Comparison of ENCODE assay signal across 25 cellular contexts in genomic region chr12:85440273-85440672, GRCh38.
"Had no signal": no experiment of that assay in that cellular context is flagged by ENCODE, and none has a peak within 500 bp of the region (broad histone marks: within the 10 kb centered on the region; RNA-seq: fewer than 3 reads in every experiment).

No MANE protein-coding gene starts in this region.

- H3K27me3 ChIP-seq: neutrophil, ovary, thyroid gland had no signal

- H3K36me3 Mint-ChIP-seq: activated naive CD8-positive, alpha-beta T cell treated with anti-CD3 and anti-CD28 coated beads, Interleukin-2, amount 10 ng/mL, durations not matched to agents 7 days and 5 days had no signal

- H3K27ac ChIP-seq: foreskin keratinocyte, left ventricle myocardium inferior, neutrophil, ovary, psoas muscle, thyroid gland had no signal

- H3K9me3 ChIP-seq: neutrophil, ovary, psoas muscle, thyroid gland had no signal

- H3K4me1 Mint-ChIP-seq: activated naive CD8-positive, alpha-beta T cell treated with anti-CD3 and anti-CD28 coated beads, Interleukin-2, amount 10 ng/mL, durations not matched to agents 7 days and 5 days had no signal

- H3K27me3 Mint-ChIP-seq: activated naive CD8-positive, alpha-beta T cell treated with anti-CD3 and anti-CD28 coated beads, Interleukin-2, amount 10 ng/mL, durations not matched to agents 7 days and 5 days had no signal

- H3K4me3 Mint-ChIP-seq: activated naive CD4-positive, alpha-beta T cell treated with anti-CD3 and anti-CD28 coated beads for 36 hours; activated naive CD8-positive, alpha-beta T cell treated with anti-CD3 and anti-CD28 coated beads, Interleukin-2, amount 10 ng/mL, durations not matched to agents 7 days and 5 days; activated T-cell treated with anti-CD3 and anti-CD28 coated beads, Interleukin-2, amount 50 U/mL, for 4 hours; nephron; T-helper 1 cell treated with Interleukin-12 subunit alpha and Interleukin-12 subunit beta and Interleukin-4 antibody, amounts not matched to agents 30 μg/mL and 1 μg/mL, for 36 hours had no signal

- H3K9me3 Mint-ChIP-seq: activated naive CD4-positive, alpha-beta T cell treated with anti-CD3 and anti-CD28 coated beads for 36 hours; activated naive CD8-positive, alpha-beta T cell treated with anti-CD3 and anti-CD28 coated beads, Interleukin-2, amount 10 ng/mL, durations not matched to agents 7 days and 5 days; T-helper 1 cell treated with Interleukin-12 subunit alpha and Interleukin-12 subunit beta and Interleukin-4 antibody, amounts not matched to agents 30 μg/mL and 1 μg/mL, for 36 hours had no signal

- FAIRE-seq: endometrium, kidney, urothelium cell line had no signal

- H3K4me1 ChIP-seq: foreskin keratinocyte, left ventricle myocardium inferior, psoas muscle, thyroid gland had no signal

- H3K4me3 ChIP-seq: left ventricle myocardium inferior, ovary, psoas muscle, thyroid gland had no signal

- DNase-seq: activated CD4-positive, alpha-beta T cell treated with anti-CD3 and anti-CD28 coated beads for 4 hours; activated CD4-positive, alpha-beta T cell treated with anti-CD3 and anti-CD28 coated beads, Interleukin-2, amount 50 U/mL, for 48 hours; activated CD4-positive, CD25-positive, alpha-beta regulatory T cell; activated CD8-positive, alpha-beta memory T cell treated with anti-CD3 and anti-CD28 coated beads, Interleukin-2, amount 50 U/mL, for 48 hours; activated naive CD4-positive, alpha-beta T cell treated with anti-CD3 and anti-CD28 coated beads for 36 hours; activated naive CD8-positive, alpha-beta T cell treated with anti-CD3 and anti-CD28 coated beads, Interleukin-2, amount 10 ng/mL, durations not matched to agents 7 days and 5 days; activated T-cell treated with anti-CD3 and anti-CD28 coated beads, Interleukin-2, amount 50 U/mL, for 4 hours; amygdala; cerebellar nuclear complex; foreskin keratinocyte; kidney; left ventricle myocardium inferior; ovary; psoas muscle; right cardiac atrium; stimulated activated CD4-positive, alpha-beta T cell treated with anti-CD3 and anti-CD28 coated beads, Interleukin-12 subunit alpha, Interleukin-12 subunit beta, amount 100 ng/mL, for 4 hours; stimulated activated CD4-positive, alpha-beta T cell treated with anti-CD3 and anti-CD28 coated beads, Interleukin-4, amount 100 ng/mL, for 4 hours; stimulated activated naive CD8-positive, alpha-beta T cell treated with anti-CD3 and anti-CD28 coated beads, Interleukin-15, Interleukin-2, amounts not matched to agents 100 U/mL and 50 U/mL, for 24 hours; T1000; thyroid gland had no signal

- H3K36me3 ChIP-seq: left ventricle myocardium inferior, neutrophil, ovary, thyroid gland had no signal

- ATAC-seq: activated T-cell treated with anti-CD3 and anti-CD28 coated beads, Interleukin-2, amount 50 U/mL, for 4 hours; foreskin keratinocyte; psoas muscle; right cardiac atrium; stimulated activated naive CD8-positive, alpha-beta T cell treated with anti-CD3 and anti-CD28 coated beads, Interleukin-15, Interleukin-2, amounts not matched to agents 100 U/mL and 50 U/mL, for 24 hours had no signal

- H3K27ac Mint-ChIP-seq: activated naive CD4-positive, alpha-beta T cell treated with anti-CD3 and anti-CD28 coated beads for 36 hours; activated naive CD8-positive, alpha-beta T cell treated with anti-CD3 and anti-CD28 coated beads, Interleukin-2, amount 10 ng/mL, durations not matched to agents 7 days and 5 days; nephron; T-helper 1 cell treated with Interleukin-12 subunit alpha and Interleukin-12 subunit beta and Interleukin-4 antibody, amounts not matched to agents 30 μg/mL and 1 μg/mL, for 36 hours had no signal
